In the genomic region with DNA sequence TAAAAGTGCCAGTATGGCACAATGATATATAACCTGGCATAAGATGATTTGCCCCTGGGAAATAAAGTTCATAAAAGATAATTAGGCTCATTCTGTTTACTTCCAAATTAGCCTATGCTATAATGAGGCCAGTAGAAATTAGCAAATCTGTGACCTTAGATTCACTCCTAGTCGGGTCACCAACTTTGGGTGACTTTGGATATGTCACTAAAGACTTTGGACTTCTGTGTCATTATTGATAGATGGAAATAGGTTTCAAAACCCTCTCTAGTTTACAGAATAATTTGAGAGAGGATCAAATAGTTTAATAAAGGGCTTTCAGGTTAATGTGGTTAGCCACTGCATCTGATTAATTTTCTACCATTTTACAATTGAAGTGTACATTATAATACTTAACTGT, we compare ENCODE assay signal across 11 cellular contexts.
"Had no signal": no experiment of that assay in that cellular context is flagged by ENCODE, and none has a peak within 500 bp of the region (broad histone marks: within the 10 kb centered on the region; RNA-seq: fewer than 3 reads in every experiment).

No MANE protein-coding gene starts in this region.

- H3K4me2 ChIP-seq: GM23338 had no signal

- H2AFZ ChIP-seq: GM23248, GM23338 had no signal

- H3K27ac ChIP-seq: GM23248 had no signal

- H3K9me3 Mint-ChIP-seq: GM23338, H9 had no signal

- ATAC-seq: GM23338, HCT116 had no signal

- FAIRE-seq: H1, H54 had no signal

- H3K4me3 Mint-ChIP-seq: GM23338, H9, HFFc6 had no signal

- H3K27ac Mint-ChIP-seq: GM23338, H9, HFFc6 had no signal

- DNase-seq: GM23248, GOT3, H7, H9, HCEC 1CT, HFFc6 had no signal

- H3K9ac ChIP-seq: GM23248 had no signal

- H3K36me3 ChIP-seq: HAP-1 had no signal

- H3K9me3 ChIP-seq: HAP-1 had no signal

- H3K4me1 ChIP-seq: HAP-1 had no signal

- H3K4me3 ChIP-seq: GM23248, GM23338, HAP-1 had no signal
